In genomic region chr20:58648502-58648825, GRCh38 we compare ENCODE assay signal across 7 cellular contexts. TPM values are rescaled to one million over a fixed set of nuclear protein-coding genes. Genes with fewer than 3 reads are reported as not detected.
DNase-seq lines count a peak whose midpoint lies in the region; ATAC-seq and TF ChIP-seq lines count a peak whose summit lies in the region.
"Not testable (repeated sequence)": the region's sequence is repeated elsewhere in the genome, so short reads cannot be mapped to it uniquely, and the experiment has no call there.

No MANE protein-coding gene starts in this region.

- not testable (repeated sequence) for H3K27ac Mint-ChIP-seq in T-helper 1 cell treated with Interleukin-12 subunit alpha and Interleukin-12 subunit beta and Interleukin-4 antibody, amounts not matched to agents 30 μg/mL and 1 μg/mL, for 36 hours; activated CD4-positive, alpha-beta memory T cell treated with anti-CD3 and anti-CD28 coated beads, Interleukin-2, amount 10 ng/mL, durations not matched to agents 7 days and 5 days
- peak overlapping the region; percentile 90 for H3K27ac Mint-ChIP-seq in activated naive CD8-positive, alpha-beta T cell
- peak overlapping the region in 4 of 10 donors; percentile 67 to 92 (median 83) for H3K27ac Mint-ChIP-seq in naive thymus-derived CD8-positive, alpha-beta T cell
- H3K27ac Mint-ChIP-seq in stimulated activated effector memory CD8-positive, alpha-beta T cell treated with anti-CD3 and anti-CD28 coated beads, Interleukin-12 subunit alpha, Interleukin-12 subunit beta, amount 100 ng/mL, for 72 hours: peak overlapping the region; percentile 88

- not testable (repeated sequence) for H3K9ac ChIP-seq in DND-41 (ENCODE audit: low read depth, low read length)

- not testable (repeated sequence) for H3K27me3 Mint-ChIP-seq in T-helper 1 cell treated with Interleukin-12 subunit alpha and Interleukin-12 subunit beta and Interleukin-4 antibody, amounts not matched to agents 30 μg/mL and 1 μg/mL, for 36 hours (ENCODE audit: low read depth); activated CD4-positive, alpha-beta memory T cell treated with anti-CD3 and anti-CD28 coated beads, Interleukin-2, amount 10 ng/mL, durations not matched to agents 7 days and 5 days; activated naive CD8-positive, alpha-beta T cell; naive thymus-derived CD8-positive, alpha-beta T cell

- H3K27ac ChIP-seq in DND-41 (ENCODE audit: low read length): not testable (repeated sequence)
- H3K27ac ChIP-seq in esophagus muscularis mucosa (replicated peaks in 1 of 4): peak overlapping the region; percentile 88 to 98 (median 95)

- H3K4me2 ChIP-seq in DND-41 (ENCODE audit: insufficient read depth, low read length): not testable (repeated sequence)

- H3K9me3 ChIP-seq in DND-41 (ENCODE audit: insufficient read depth, low read length, severe bottlenecking); esophagus muscularis mucosa: not testable (repeated sequence)

- H3K36me3 ChIP-seq in DND-41 (ENCODE audit: insufficient read depth, low read length); esophagus muscularis mucosa: not testable (repeated sequence)

- POLR2A ChIA-PET in activated CD4-positive, alpha-beta memory T cell treated with anti-CD3 and anti-CD28 coated beads, Interleukin-2, amount 10 ng/mL, durations not matched to agents 7 days and 5 days (lab: Charles Lee): interaction anchor here (2.1 to 5.0 kb wide), 2 partner anchors 13 to 384 kb away, joined by 6 to 121 read pairs; partner anchors contain the start of gene ATP5F1E
- POLR2A ChIA-PET in naive thymus-derived CD8-positive, alpha-beta T cell (lab: Charles Lee): interaction anchor here (0.7 to 5.1 kb wide), 2 partner anchors 11 to 191 kb away, joined by 3 to 112 read pairs; no protein-coding TSS in a partner anchor

- not testable (repeated sequence) for ATAC-seq in DND-41 (ENCODE audit: insufficient read depth, low read depth); naive thymus-derived CD8-positive, alpha-beta T cell; stimulated activated effector memory CD8-positive, alpha-beta T cell treated with anti-CD3 and anti-CD28 coated beads, Interleukin-12 subunit alpha, Interleukin-12 subunit beta, amount 100 ng/mL, for 72 hours

- H3K36me3 Mint-ChIP-seq in T-helper 1 cell treated with Interleukin-12 subunit alpha and Interleukin-12 subunit beta and Interleukin-4 antibody, amounts not matched to agents 30 μg/mL and 1 μg/mL, for 36 hours (ENCODE audit: low read depth): peaks cover 16% of the 10 kb centered on the region
- H3K36me3 Mint-ChIP-seq in activated CD4-positive, alpha-beta memory T cell treated with anti-CD3 and anti-CD28 coated beads, Interleukin-2, amount 10 ng/mL, durations not matched to agents 7 days and 5 days (ENCODE audit: low read depth): peaks cover 19% of the 10 kb centered on the region
- H3K36me3 Mint-ChIP-seq in activated naive CD8-positive, alpha-beta T cell; naive thymus-derived CD8-positive, alpha-beta T cell: not testable (repeated sequence)
- H3K36me3 Mint-ChIP-seq in stimulated activated effector memory CD8-positive, alpha-beta T cell treated with anti-CD3 and anti-CD28 coated beads, Interleukin-12 subunit alpha, Interleukin-12 subunit beta, amount 100 ng/mL, for 72 hours: peaks cover 26% of the 10 kb centered on the region

- H3K4me3 Mint-ChIP-seq in T-helper 1 cell treated with Interleukin-12 subunit alpha and Interleukin-12 subunit beta and Interleukin-4 antibody, amounts not matched to agents 30 μg/mL and 1 μg/mL, for 36 hours: peak overlapping the region; percentile 85
- H3K4me3 Mint-ChIP-seq in activated CD4-positive, alpha-beta memory T cell treated with anti-CD3 and anti-CD28 coated beads, Interleukin-2, amount 10 ng/mL, durations not matched to agents 7 days and 5 days: peak overlapping the region; percentile 66
- peak overlapping the region; percentile 83 for H3K4me3 Mint-ChIP-seq in activated naive CD8-positive, alpha-beta T cell
- H3K4me3 Mint-ChIP-seq in naive thymus-derived CD8-positive, alpha-beta T cell: peak overlapping the region in 8 of 10 donors; percentile 77 to 94 (median 82)
- H3K4me3 Mint-ChIP-seq in stimulated activated effector memory CD8-positive, alpha-beta T cell treated with anti-CD3 and anti-CD28 coated beads, Interleukin-12 subunit alpha, Interleukin-12 subunit beta, amount 100 ng/mL, for 72 hours: peak overlapping the region; percentile 100

- TF ChIP-seq CTCF in DND-41 (IDR thresholded peaks at IDR 0.05; ENCODE audit: borderline replicate concordance, extremely low read depth, low read length, poor library complexity, severe bottlenecking); esophagus muscularis mucosa (IDR thresholded peaks at IDR 0.05): not testable (repeated sequence)

- not testable (repeated sequence) for TF ChIP-seq POLR2A in esophagus muscularis mucosa (IDR thresholded peaks at IDR 0.05; ENCODE audit: low read depth)

- not testable (repeated sequence) for H3K27me3 ChIP-seq in DND-41 (ENCODE audit: insufficient read depth, low read length, poor library complexity); esophagus muscularis mucosa

- not testable (repeated sequence) for DNase-seq in DND-41; activated CD4-positive, alpha-beta memory T cell treated with anti-CD3 and anti-CD28 coated beads, Interleukin-2, amount 10 ng/mL, durations not matched to agents 7 days and 5 days; esophagus muscularis mucosa (ENCODE audit: extremely low spot score); naive thymus-derived CD8-positive, alpha-beta T cell
- DNase-seq in stimulated activated effector memory CD8-positive, alpha-beta T cell treated with anti-CD3 and anti-CD28 coated beads, Interleukin-12 subunit alpha, Interleukin-12 subunit beta, amount 100 ng/mL, for 72 hours (ENCODE audit: low spot score in 2 of 2): peak in 1 of 2 donors; percentile 30

- not testable (repeated sequence) for TF ChIP-seq EP300 in esophagus muscularis mucosa (IDR thresholded peaks at IDR 0.05)

- not testable (repeated sequence) for H4K20me1 ChIP-seq in DND-41 (ENCODE audit: insufficient read depth, low read length)

- not testable (repeated sequence) for H3K4me3 ChIP-seq in DND-41 (ENCODE audit: low read depth in 1 of 2, low read length in 2 of 2); esophagus muscularis mucosa

- CTCF ChIA-PET in activated CD4-positive, alpha-beta memory T cell treated with anti-CD3 and anti-CD28 coated beads, Interleukin-2, amount 10 ng/mL, durations not matched to agents 7 days and 5 days (lab: Charles Lee): interaction anchor here (1.0 to 3.5 kb wide), 2 partner anchors 12 to 191 kb away, joined by 3 to 37 read pairs; no protein-coding TSS in a partner anchor

- 77% methylated on average over 5 of the region's 6 CpGs for WGBS in esophagus muscularis mucosa

- H3K79me2 ChIP-seq in DND-41 (ENCODE audit: insufficient read depth, low read length): peaks cover 26% of the 10 kb centered on the region

- H3K4me1 ChIP-seq in DND-41 (ENCODE audit: insufficient read depth, low read length): peaks cover 23% of the 10 kb centered on the region
- peaks cover 17 to 72% (median 65%) of the 10 kb centered on the region in 4 donors for H3K4me1 ChIP-seq in esophagus muscularis mucosa

- not testable (repeated sequence) for H3K9me3 Mint-ChIP-seq in T-helper 1 cell treated with Interleukin-12 subunit alpha and Interleukin-12 subunit beta and Interleukin-4 antibody, amounts not matched to agents 30 μg/mL and 1 μg/mL, for 36 hours; activated CD4-positive, alpha-beta memory T cell treated with anti-CD3 and anti-CD28 coated beads, Interleukin-2, amount 10 ng/mL, durations not matched to agents 7 days and 5 days; activated naive CD8-positive, alpha-beta T cell (ENCODE audit: low read depth); naive thymus-derived CD8-positive, alpha-beta T cell; stimulated activated effector memory CD8-positive, alpha-beta T cell treated with anti-CD3 and anti-CD28 coated beads, Interleukin-12 subunit alpha, Interleukin-12 subunit beta, amount 100 ng/mL, for 72 hours

- peak overlapping the region; percentile 91; the same call in 1 of the 2 replicates for H2AFZ ChIP-seq in DND-41 (ENCODE audit: low read depth, low read length)

- intact Hi-C loops in esophagus muscularis mucosa (cut with DNase I): not testable (repeated sequence)

- peaks cover 10% of the 10 kb centered on the region for H3K4me1 Mint-ChIP-seq in T-helper 1 cell treated with Interleukin-12 subunit alpha and Interleukin-12 subunit beta and Interleukin-4 antibody, amounts not matched to agents 30 μg/mL and 1 μg/mL, for 36 hours (ENCODE audit: low read depth)
- not testable (repeated sequence) for H3K4me1 Mint-ChIP-seq in activated CD4-positive, alpha-beta memory T cell treated with anti-CD3 and anti-CD28 coated beads, Interleukin-2, amount 10 ng/mL, durations not matched to agents 7 days and 5 days
- peaks cover 14% of the 10 kb centered on the region for H3K4me1 Mint-ChIP-seq in activated naive CD8-positive, alpha-beta T cell (ENCODE audit: low read depth)
- H3K4me1 Mint-ChIP-seq in naive thymus-derived CD8-positive, alpha-beta T cell: peaks cover 11 to 32% (median 14%) of the 10 kb centered on the region in 4 donors
- H3K4me1 Mint-ChIP-seq in stimulated activated effector memory CD8-positive, alpha-beta T cell treated with anti-CD3 and anti-CD28 coated beads, Interleukin-12 subunit alpha, Interleukin-12 subunit beta, amount 100 ng/mL, for 72 hours: peaks cover 14% of the 10 kb centered on the region

RNA-seq across cellular contexts. Expression of gene STX16, which starts 2.6 kb away (rescaled TPM):
- total RNA-seq in activated CD4-positive, alpha-beta memory T cell treated with anti-CD3 and anti-CD28 coated beads, Interleukin-2, amount 10 ng/mL, durations not matched to agents 7 days and 5 days: 100 to 1,000 TPM; 152 to 153 TPM
- 10 to 100 TPM; 36.6 to 57.7 (median 43.5) TPM for total RNA-seq in esophagus muscularis mucosa
- 100 to 1,000 TPM; 183 to 205 TPM for total RNA-seq in naive thymus-derived CD8-positive, alpha-beta T cell
- polyA plus RNA-seq in naive thymus-derived CD8-positive, alpha-beta T cell: 10 to 100 TPM; 23.2 to 35.9 (median 30.4) TPM

RNA-seq across cellular contexts. Expression of gene NPEPL1, which starts 44.1 kb away (rescaled TPM):
- 10 to 100 TPM; 29.1 to 30.7 TPM for total RNA-seq in activated CD4-positive, alpha-beta memory T cell treated with anti-CD3 and anti-CD28 coated beads, Interleukin-2, amount 10 ng/mL, durations not matched to agents 7 days and 5 days
- 10 to 100 TPM; 29.0 to 59.0 (median 50.5) TPM for total RNA-seq in esophagus muscularis mucosa
- total RNA-seq in naive thymus-derived CD8-positive, alpha-beta T cell: 10 to 100 TPM; 43.1 to 44.8 TPM
- 1 to 10 TPM; 5.3 to 6.3 (median 5.5) TPM for polyA plus RNA-seq in naive thymus-derived CD8-positive, alpha-beta T cell
